Comparison of ENCODE assay signal across 8 cellular contexts in the genomic region with DNA sequence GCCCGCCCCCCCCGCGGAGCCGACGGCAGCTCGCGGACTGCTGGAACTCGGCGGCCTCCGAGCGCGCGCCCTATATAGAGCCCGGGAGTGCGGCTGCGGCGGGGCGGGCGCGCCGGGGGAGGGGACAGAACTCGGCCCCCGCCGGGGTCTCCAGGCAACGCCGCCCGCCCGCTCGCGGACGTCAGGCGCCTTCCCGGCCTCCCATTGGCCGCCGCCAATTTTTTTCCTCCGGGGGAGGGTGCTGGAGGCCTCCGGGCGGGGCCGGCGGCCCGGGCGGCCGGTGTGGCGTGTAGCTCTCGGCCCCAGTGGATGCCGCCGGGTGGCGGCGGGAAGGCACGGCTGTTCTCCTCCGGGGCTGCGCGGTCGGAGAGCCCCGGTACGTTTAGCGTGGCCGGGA. TPM values are rescaled to one million over a fixed set of nuclear protein-coding genes. Genes with fewer than 3 reads are reported as not detected.
DNase-seq lines count a peak whose midpoint lies in the region; ATAC-seq and TF ChIP-seq lines count a peak whose summit lies in the region.

A gene with protein sequence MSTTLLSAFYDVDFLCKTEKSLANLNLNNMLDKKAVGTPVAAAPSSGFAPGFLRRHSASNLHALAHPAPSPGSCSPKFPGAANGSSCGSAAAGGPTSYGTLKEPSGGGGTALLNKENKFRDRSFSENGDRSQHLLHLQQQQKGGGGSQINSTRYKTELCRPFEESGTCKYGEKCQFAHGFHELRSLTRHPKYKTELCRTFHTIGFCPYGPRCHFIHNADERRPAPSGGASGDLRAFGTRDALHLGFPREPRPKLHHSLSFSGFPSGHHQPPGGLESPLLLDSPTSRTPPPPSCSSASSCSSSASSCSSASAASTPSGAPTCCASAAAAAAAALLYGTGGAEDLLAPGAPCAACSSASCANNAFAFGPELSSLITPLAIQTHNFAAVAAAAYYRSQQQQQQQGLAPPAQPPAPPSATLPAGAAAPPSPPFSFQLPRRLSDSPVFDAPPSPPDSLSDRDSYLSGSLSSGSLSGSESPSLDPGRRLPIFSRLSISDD (minus strand): TSS at position 49 of the 397 bp plus-strand sequence. CDS start 291 bp downstream, outside the sequence.

- peak; percentile 73 to 100 for TF ChIP-seq POLR2A in heart left ventricle (IDR thresholded peaks at IDR 0.05)

- peaks cover 0 to 57% (median 39%) of the 10 kb centered on the region in 9 donors for H3K36me3 ChIP-seq in heart left ventricle

- H3K27ac ChIP-seq in adipose tissue (ENCODE audit: low read depth, low read length) (peak within 1 kb of the TSS; percentile 94), heart left ventricle (peak within 1 kb of the TSS; percentile 96 to 99 (median 99))

- H3K27me3 ChIP-seq in heart left ventricle, result no peaks in the 10 kb centered on the region

- no peaks in the 10 kb centered on the region for H3K9me3 ChIP-seq in heart left ventricle

- peaks cover 3 to 76% (median 36%) of the 10 kb centered on the region in 12 donors for H3K4me1 ChIP-seq in heart left ventricle

- WGBS in adipose tissue, 3 donors, result 0 to 1% (median 1%) methylated on average over 38 to 58 of the region's 58 CpGs
- 0 to 1% (median 0%) methylated on average over 3 to 58 of the region's 58 CpGs for WGBS in heart left ventricle, 4 donors

- DNase-seq in GM13976 (ENCODE audit: low spot score), result peak; percentile 97
- DNase-seq in NCI-H146 treated with DMSO at 0.1 percent for 48 hours (lab: John Stamatoyannopoulos, UW; ENCODE audit: unreplicated experiment), result peak; percentile 81
- DNase-seq in T-helper 1 cell, result peak; percentile 90 to 97 (median 91)
- peak; percentile 98 to 99 (median 98) for DNase-seq in heart left ventricle
- peak; percentile 99 for DNase-seq in posterior vena cava (ENCODE audit: low spot score)
- peak; percentile 97 for DNase-seq in ureter (ENCODE audit: low spot score)

- H3K4me3 ChIP-seq in heart left ventricle, result peak within 1 kb of the TSS; percentile 65 to 97 (median 84)

- intact Hi-C loops in heart left ventricle (cut with DNase I) (loop anchor here in 9 of 10 donors (2.0 to 10.0 kb wide), 15 partner anchors 94 to 399 kb away; no protein-coding TSS in a partner anchor), posterior vena cava (cut with DNase I) (loop anchor here (5.0 to 10.0 kb wide), 7 partner anchors 202 to 1284 kb away; no protein-coding TSS in a partner anchor)

- ATAC-seq in HG02852 (IDR thresholded peaks at IDR 0.05; ENCODE audit: unreplicated experiment), result peak; percentile 59
- peak; percentile 71 to 86 (median 81) for ATAC-seq in heart left ventricle

- TF ChIP-seq CTCF in GM13976 (IDR thresholded peaks at IDR 0.05; ENCODE audit: borderline replicate concordance, control extremely low read depth, extremely low read depth, insufficient read depth, missing control alignments), result no peak
- TF ChIP-seq CTCF in heart left ventricle (IDR thresholded peaks at IDR 0.05), result peak in 3 of 12 donors; percentile 10 to 25 (median 14)

- in situ Hi-C loops in GM13976 (cut with MboI; ENCODE audit: low sequenced_read_pairs, unreplicated experiment), result loop anchor here (5.0 kb wide), 1 partner anchor 256 kb away; no protein-coding TSS in a partner anchor

RNA-seq across cellular contexts. Expression of the gene that starts here (rescaled TPM):
- polyA plus RNA-seq in adipose tissue (100 to 1,000 TPM in 2 of 3 donors, 10 to 100 TPM in 1; 44.6 to 165 (median 125) TPM), heart left ventricle (10 to 100 TPM; 29.2 to 29.5 TPM)
- total RNA-seq in heart left ventricle (10 to 100 TPM; 28.8 to 94.4 (median 44.9) TPM), posterior vena cava (100 to 1,000 TPM; 123 to 148 TPM), ureter (149 TPM)

Comparison
In these comparisons a context has a peak if more than half of its experiments do, and no peak if none do; other contexts are left out.
1. Peak in every context shown above with its lines: DNase-seq, ATAC-seq, H3K4me3 ChIP-seq and H3K27ac ChIP-seq.